ENCODE assay signal across 28 cellular contexts in the genomic region with DNA sequence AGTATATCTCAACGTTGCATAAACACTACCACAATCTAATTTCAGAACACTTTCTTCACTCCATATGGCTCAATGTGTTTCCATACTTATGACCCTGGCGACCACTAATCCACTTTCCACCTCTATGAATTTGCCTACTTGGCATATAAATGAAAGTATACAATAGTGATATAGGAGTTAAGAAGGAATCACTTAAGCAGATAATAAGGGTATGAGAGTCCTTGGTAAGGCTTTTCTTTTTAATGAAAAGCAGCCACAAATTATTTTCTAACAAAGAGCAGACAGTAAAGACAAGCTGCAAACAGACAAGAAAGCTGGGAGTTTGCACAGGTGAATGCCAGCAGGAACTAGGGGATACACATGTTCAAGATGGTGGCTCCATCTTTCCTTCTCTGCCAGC.
"Had no signal": no experiment of that assay in that cellular context is flagged by ENCODE, and none has a peak within 500 bp of the region (broad histone marks: within the 10 kb centered on the region; RNA-seq: fewer than 3 reads in every experiment).

No MANE protein-coding gene starts in this region.

- H3K4me3 ChIP-seq: left ventricle myocardium inferior, lung, mucosa of descending colon, pancreas, prostate gland, skin epidermis, stomach, testis, thyroid gland, transverse colon, upper lobe of left lung, vagina had no signal

- DNase-seq: islet precursor cell; left ventricle myocardium inferior; mesendoderm; mucosa of descending colon; naive thymus-derived CD4-positive, alpha-beta T cell; nucleus accumbens; pancreas; posterior cingulate gyrus; retina; right cardiac atrium; stimulated activated CD4-positive, alpha-beta T cell treated with anti-CD3 and anti-CD28 coated beads, Interleukin-12 subunit alpha, Interleukin-12 subunit beta, amount 100 ng/mL, for 4 hours; stimulated activated CD4-positive, alpha-beta T cell treated with anti-CD3 and anti-CD28 coated beads, Interleukin-15, amount 100 ng/mL, for 24 hours; stimulated activated CD4-positive, alpha-beta T cell treated with anti-CD3 and anti-CD28 coated beads, Interleukin-2, amount 100 ng/mL, for 24 hours; stimulated activated CD4-positive, alpha-beta T cell treated with anti-CD3 and anti-CD28 coated beads, Interleukin-4, amount 100 ng/mL, for 1 hour; stimulated activated naive B cell treated with anti-CD40 and anti-IgM and Interleukin-4, amounts not matched to agents 10 μg/mL and 1 μg/mL and 100 μg/mL, for 72 hours; stimulated activated naive CD8-positive, alpha-beta T cell treated with anti-CD3 and anti-CD28 coated beads, Interleukin-15, Interleukin-2, amounts not matched to agents 100 U/mL and 50 U/mL, for 24 hours; stomach; testis; thyroid gland; transverse colon; upper lobe of left lung had no signal

- H3K27me3 ChIP-seq: pancreas, stomach, testis, thyroid gland, transverse colon, upper lobe of left lung, vagina had no signal

- H3K4me3 Mint-ChIP-seq: mesothelial cell of epicardium; naive thymus-derived CD4-positive, alpha-beta T cell; natural killer cell treated with Interleukin-12 subunit alpha and Interleukin-12 subunit beta and Interleukin-15 and Interleukin-18, amount 100 ng/mL, for 72 hours; stimulated activated naive B cell treated with anti-CD40 and anti-IgM and Interleukin-4, amounts not matched to agents 10 μg/mL and 1 μg/mL and 100 μg/mL, for 72 hours had no signal

- H3K36me3 ChIP-seq: left ventricle myocardium inferior, pancreas, prostate gland, stomach, thyroid gland, transverse colon, upper lobe of left lung, vagina had no signal

- H3K9me3 ChIP-seq: pancreas, prostate gland, testis, thyroid gland, vagina had no signal

- H3K4me1 Mint-ChIP-seq: naive thymus-derived CD4-positive, alpha-beta T cell; stimulated activated naive B cell treated with anti-CD40 and anti-IgM and Interleukin-4, amounts not matched to agents 10 μg/mL and 1 μg/mL and 100 μg/mL, for 72 hours had no signal

- H3K4me1 ChIP-seq: left ventricle myocardium inferior, pancreas, prostate gland, stomach, testis, thyroid gland, transverse colon, upper lobe of left lung, vagina had no signal

- ATAC-seq: mucosa of descending colon; naive thymus-derived CD4-positive, alpha-beta T cell; natural killer cell treated with Interleukin-12 subunit alpha and Interleukin-12 subunit beta and Interleukin-15 and Interleukin-18, amount 100 ng/mL, for 72 hours; pancreas; right cardiac atrium; sciatic nerve; stimulated activated naive B cell treated with anti-CD40 and anti-IgM and Interleukin-4, amounts not matched to agents 10 μg/mL and 1 μg/mL and 100 μg/mL, for 72 hours; stimulated activated naive CD8-positive, alpha-beta T cell treated with anti-CD3 and anti-CD28 coated beads, Interleukin-15, Interleukin-2, amounts not matched to agents 100 U/mL and 50 U/mL, for 24 hours had no signal

- H3K27ac Mint-ChIP-seq: mesothelial cell of epicardium; naive thymus-derived CD4-positive, alpha-beta T cell; natural killer cell treated with Interleukin-12 subunit alpha and Interleukin-12 subunit beta and Interleukin-15 and Interleukin-18, amount 100 ng/mL, for 72 hours; stimulated activated naive B cell treated with anti-CD40 and anti-IgM and Interleukin-4, amounts not matched to agents 10 μg/mL and 1 μg/mL and 100 μg/mL, for 72 hours had no signal

- H3K27me3 Mint-ChIP-seq: naive thymus-derived CD4-positive, alpha-beta T cell; natural killer cell treated with Interleukin-12 subunit alpha and Interleukin-12 subunit beta and Interleukin-15 and Interleukin-18, amount 100 ng/mL, for 72 hours; stimulated activated naive B cell treated with anti-CD40 and anti-IgM and Interleukin-4, amounts not matched to agents 10 μg/mL and 1 μg/mL and 100 μg/mL, for 72 hours had no signal

- H3K27ac ChIP-seq: left ventricle myocardium inferior, pancreas, prostate gland, skin epidermis, stomach, testis, thyroid gland, transverse colon, upper lobe of left lung, vagina had no signal
